9 cellular contexts compared by ENCODE assay signal in genomic region chr20:50562262-50562701, GRCh38. TPM values are rescaled to one million over a fixed set of nuclear protein-coding genes. Genes with fewer than 3 reads are reported as not detected.
DNase-seq lines count a peak whose midpoint lies in the region; ATAC-seq, FAIRE-seq and TF ChIP-seq lines count a peak whose summit lies in the region.
"Had no signal": no experiment of that assay in that cellular context is flagged by ENCODE, and none has a peak within 500 bp of the region (broad histone marks: within the 10 kb centered on the region; RNA-seq: fewer than 3 reads in every experiment).

No MANE protein-coding gene starts in this region.

- no peaks in the 10 kb centered on the region for H4K20me1 ChIP-seq in endothelial cell of umbilical vein (replicated peaks; ENCODE audit: control insufficient read depth, extremely low read depth, insufficient read depth, low read length)

- H3K9ac ChIP-seq in endothelial cell of umbilical vein (replicated peaks; ENCODE audit: extremely low read depth, insufficient read depth, low read length), result peak overlapping the region; percentile 69

- H3K27me3 ChIP-seq in endothelial cell of umbilical vein (ENCODE audit: control insufficient read depth in 2 of 2, insufficient read depth in 2 of 2, low read length in 2 of 2) (no peaks in the 10 kb centered on the region), sigmoid colon (no peaks in the 10 kb centered on the region)
- H3K27me3 ChIP-seq: suprapubic skin had no signal

- dilution Hi-C loops in endothelial cell of umbilical vein (cut with MboI; ENCODE audit: extremely low pct_ligation_motif_present, low sequenced_read_pairs), result no loop called here

- no peak overlapping the region for H2AFZ ChIP-seq in endothelial cell of umbilical vein (ENCODE audit: low read depth, low read length)

- POLR2A ChIA-PET in endothelial cell of umbilical vein (lab: Charles Lee), result interaction anchor here (1.3 to 1.6 kb wide), 2 partner anchors 49 to 52 kb away, joined by 3 to 16 read pairs; partner anchors contain the start of gene PTPN1

- BruUV-seq in endothelial cell of umbilical vein (replicated peaks; lab: Mats Ljungman, UMichigan), result no TSS peak

- H3K4me3 ChIP-seq in endothelial cell of umbilical vein (replicated peaks in 1 of 3; ENCODE audit: insufficient read depth in 1 of 3, low read depth in 1 of 3, low read length in 3 of 3), result no peak overlapping the region
- no peak overlapping the region for H3K4me3 ChIP-seq in sigmoid colon
- H3K4me3 ChIP-seq: suprapubic skin had no signal

- DNase-seq in DMS79 treated with DMSO at 0.1 percent for 48 hours (lab: John Stamatoyannopoulos, UW) (peak; percentile 92), NCI-H524 treated with DMSO at 0.1 percent for 48 hours (lab: John Stamatoyannopoulos, UW) (peak; percentile 35), endothelial cell of umbilical vein (ENCODE audit: low read depth, low spot score) (no peak), sigmoid colon (no peak), SW 1271 (lab: John Stamatoyannopoulos, UW) (no peak), inferior parietal cortex (ENCODE audit: extremely low spot score) (no peak)
- DNase-seq in effector CD8-positive, alpha-beta T cell (lab: John Stamatoyannopoulos, UW), result no peak

- H3K79me2 ChIP-seq in endothelial cell of umbilical vein (ENCODE audit: control insufficient read depth, insufficient read depth, low read length), result peaks cover 64% of the 10 kb centered on the region

- 94 to 96% methylated on average over 7 of the region's 7 CpGs for WGBS in sigmoid colon, 2 donors

- H3K9me3 ChIP-seq in endothelial cell of umbilical vein (replicated peaks; ENCODE audit: control insufficient read depth, insufficient read depth, low read length) (no peaks in the 10 kb centered on the region), sigmoid colon (no peaks in the 10 kb centered on the region)
- H3K9me3 ChIP-seq: suprapubic skin had no signal

- no peak for TF ChIP-seq EP300 in sigmoid colon (IDR thresholded peaks at IDR 0.05)

- H3K36me3 ChIP-seq in endothelial cell of umbilical vein (ENCODE audit: control insufficient read depth in 2 of 2, extremely low read depth in 1 of 2, insufficient read depth in 2 of 2, low read length in 2 of 2) (peaks cover 10 to 16% of the 10 kb centered on the region in 2 experiments), sigmoid colon (peaks cover 0 to 24% (median 2%) of the 10 kb centered on the region in 4 donors)

- CTCF ChIA-PET in endothelial cell of umbilical vein (lab: Charles Lee), result interaction anchor here (1.0 to 11.7 kb wide), 11 partner anchors 9 to 79 kb away, joined by 4 to 99 read pairs (median 7); partner anchors contain the start of gene PTPN1

- H3K4me2 ChIP-seq in endothelial cell of umbilical vein (ENCODE audit: insufficient read depth, low read length), result peak overlapping the region; percentile 49

- H3K9me1 ChIP-seq in endothelial cell of umbilical vein (replicated peaks; ENCODE audit: control insufficient read depth, extremely low read depth, insufficient read depth, low read length), result no peaks in the 10 kb centered on the region

- TF ChIP-seq CTCF in endothelial cell of umbilical vein (IDR thresholded peaks at IDR 0.05; ENCODE audit: extremely low read depth in 1 of 2, insufficient read depth in 1 of 2, low read depth in 1 of 2, low read length in 2 of 2) (no peak), sigmoid colon (IDR thresholded peaks at IDR 0.05) (no peak)

- ATAC-seq in GM18519 (IDR thresholded peaks at IDR 0.05; ENCODE audit: low FRiP score, unreplicated experiment), result no peak

- H3K27ac ChIP-seq in endothelial cell of umbilical vein (ENCODE audit: insufficient read depth, low read depth, low read length), result peak overlapping the region; percentile 84
- peak overlapping the region; percentile 75 to 86 (median 82) for H3K27ac ChIP-seq in sigmoid colon
- H3K27ac ChIP-seq: suprapubic skin had no signal

- no peak for FAIRE-seq in endothelial cell of umbilical vein (lab: Jason Lieb, UNC)

- intact Hi-C loops in endothelial cell of umbilical vein (cut with micrococcal nuclease) (no loop called here), sigmoid colon (cut with DNase I) (no loop called here)

- H3K4me1 ChIP-seq in endothelial cell of umbilical vein (ENCODE audit: control insufficient read depth, extremely low read depth, insufficient read depth, low read length) (peaks cover 47% of the 10 kb centered on the region), sigmoid colon (peaks cover 0 to 55% (median 34%) of the 10 kb centered on the region in 4 donors)

- no peak for TF ChIP-seq POLR2A in endothelial cell of umbilical vein (IDR thresholded peaks at IDR 0.05; ENCODE audit: low read depth, low read length)
- no peak for TF ChIP-seq POLR2A in sigmoid colon (IDR thresholded peaks at IDR 0.05)

TF ChIP-seq in endothelial cell of umbilical vein, 7 proteins besides CTCF, POLR2A, EP300 and RAD21:
- TF ChIP-seq MYC (IDR thresholded peaks at IDR 0.05; ENCODE audit: low read depth, low read length), result no peak
- no peak for TF ChIP-seq JUN (IDR thresholded peaks at IDR 0.05; ENCODE audit: borderline replicate concordance, insufficient read depth, insufficient read length, low read depth)
- TF ChIP-seq GATA2 (IDR thresholded peaks at IDR 0.05; ENCODE audit: insufficient read depth, insufficient read length, low read depth, low read length), result no peak
- no peak for TF ChIP-seq POLR2AphosphoS5 (IDR thresholded peaks at IDR 0.05; ENCODE audit: insufficient read depth, low read depth, low read length)
- no peak for TF ChIP-seq FOS (IDR thresholded peaks at IDR 0.05; ENCODE audit: borderline replicate concordance, insufficient read depth, low read length)

RNA-seq across cellular contexts. Expression of gene PTPN1, which starts 52.1 kb away (rescaled TPM):
- total RNA-seq in endothelial cell of umbilical vein, result 57.7 and 64.3 TPM in 2 replicates
- polyA plus RNA-seq in endothelial cell of umbilical vein, result 38.9 and 41.1 TPM in 2 replicates
- 46.3 and 46.5 TPM in 2 replicates for polyA plus RNA-seq in endothelial cell of umbilical vein (2011; cell fraction: cytosol; rRNA removed)
- 67.9 and 82.7 TPM in 2 replicates for polyA plus RNA-seq in endothelial cell of umbilical vein (2011; cell fraction: nucleus; rRNA removed)
- 54.6 and 69.0 TPM in 2 replicates for polyA plus RNA-seq in endothelial cell of umbilical vein (2012)
- polyA minus RNA-seq in endothelial cell of umbilical vein, result 38.9 and 47.4 TPM in 2 replicates
- 14.3 TPM for polyA minus RNA-seq in endothelial cell of umbilical vein (2011; cell fraction: cytosol; rRNA and poly(A)+ RNA removed)
- polyA minus RNA-seq in endothelial cell of umbilical vein (2011; cell fraction: nucleus; rRNA and poly(A)+ RNA removed), result 40.9 and 46.0 TPM in 2 replicates
- total RNA-seq in sigmoid colon, result 10 to 100 TPM; 21.6 to 31.2 (median 23.6) TPM
- polyA plus RNA-seq in sigmoid colon, result 10 to 100 TPM; 14.4 to 41.5 (median 23.6) TPM

Comparison
In these comparisons a context has a peak if more than half of its experiments do, and no peak if none do; other contexts are left out.
1. DNase-seq: peak in DMS79 treated with DMSO at 0.1 percent for 48 hours (single experiment) and NCI-H524 treated with DMSO at 0.1 percent for 48 hours (single experiment); none in endothelial cell of umbilical vein (single experiment), sigmoid colon (single experiment), SW 1271 (0 of 2), inferior parietal cortex (single experiment) and effector CD8-positive, alpha-beta T cell (single experiment).